ENCODE assay signal across 1 cellular context in the genomic region with DNA sequence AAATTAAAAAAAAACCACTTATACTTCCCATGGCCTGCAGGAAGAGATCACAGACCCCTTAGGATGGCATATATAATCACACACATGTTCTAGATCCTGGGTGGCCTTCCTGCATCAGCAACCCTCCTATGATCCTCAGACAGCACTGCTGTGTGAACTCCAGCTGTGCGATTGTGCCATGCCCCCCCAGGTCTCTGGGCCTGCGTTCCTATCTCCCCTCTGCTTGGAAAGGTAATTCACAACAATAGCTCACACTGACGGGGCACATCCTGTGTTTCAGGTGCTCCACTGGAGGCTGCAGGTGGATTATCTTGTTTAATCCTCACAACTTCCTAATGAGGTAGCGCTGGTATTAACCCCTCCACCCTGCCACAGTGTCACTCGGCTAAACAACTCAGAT.
TF ChIP-seq lines count a peak whose summit lies in the region.

No MANE protein-coding gene starts in this region.

TF ChIP-seq in HepG2, 621 proteins besides CTCF, POLR2A, EP300 and RAD21 (continued from another document):
- no peak for TF ChIP-seq RNF219 (CRISPR knock-in tag; IDR thresholded peaks at IDR 0.05)
